In the genomic region with DNA sequence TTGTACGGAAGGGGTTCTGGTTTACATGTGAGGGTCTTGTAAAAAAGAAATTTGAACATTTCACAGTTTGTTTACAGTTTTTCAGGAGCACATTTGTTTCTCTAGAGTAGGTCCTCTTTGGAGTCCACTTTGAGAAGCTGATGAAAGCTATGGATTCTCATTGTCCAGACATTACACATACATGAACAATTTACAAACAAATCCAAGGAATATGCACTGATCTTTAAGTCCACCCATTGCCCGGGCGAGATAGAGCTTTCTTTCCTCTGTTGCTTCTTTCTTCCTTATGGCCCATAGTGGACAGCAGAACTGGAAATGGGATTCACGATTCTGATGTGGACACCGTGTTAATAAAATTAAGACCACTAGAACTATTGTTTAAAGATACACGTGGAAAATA, we compare ENCODE assay signal across 8 cellular contexts. TPM values are rescaled to one million over a fixed set of nuclear protein-coding genes. Genes with fewer than 3 reads are reported as not detected.
DNase-seq lines count a peak whose midpoint lies in the region; ATAC-seq and TF ChIP-seq lines count a peak whose summit lies in the region.

No MANE protein-coding gene starts in this region.

- H3K79me2 ChIP-seq in osteoblast (ENCODE audit: insufficient read depth, low read length) = peaks cover 68% of the 10 kb centered on the region

- H3K9me3 Mint-ChIP-seq in CD8-positive, alpha-beta T cell = no peaks in the 10 kb centered on the region
- H3K9me3 Mint-ChIP-seq in dendritic cell treated with granulocyte-macrophage colony-stimulating factor and Interleukin-4, amounts not matched to agents 40 ng/mL and 50 ng/mL, for 4 days = no peaks in the 10 kb centered on the region

- peaks cover 63% of the 10 kb centered on the region for H3K4me1 Mint-ChIP-seq in CD8-positive, alpha-beta T cell (ENCODE audit: low read depth)
- peaks cover 62% of the 10 kb centered on the region for H3K4me1 Mint-ChIP-seq in dendritic cell treated with granulocyte-macrophage colony-stimulating factor and Interleukin-4, amounts not matched to agents 40 ng/mL and 50 ng/mL, for 4 days (ENCODE audit: low read depth)

- TF ChIP-seq CTCF in CD8-positive, alpha-beta T cell (IDR thresholded peaks at IDR 0.05) = no peak
- TF ChIP-seq CTCF in LNCaP clone FGC (IDR thresholded peaks at IDR 0.05; ENCODE audit: control insufficient read depth, extremely low read depth, insufficient read depth) (no peak), osteoblast (IDR thresholded peaks at IDR 0.05; ENCODE audit: extremely low read depth, low read depth, low read length) (no peak)

- CTCF ChIA-PET in CD8-positive, alpha-beta T cell (lab: Charles Lee) = interaction anchor here (0.6 kb wide), 1 partner anchor 125 kb away, joined by 3 read pairs; no protein-coding TSS in a partner anchor

- peak overlapping the region; percentile 98 for H3K4me3 Mint-ChIP-seq in CD8-positive, alpha-beta T cell
- H3K4me3 Mint-ChIP-seq in dendritic cell treated with granulocyte-macrophage colony-stimulating factor and Interleukin-4, amounts not matched to agents 40 ng/mL and 50 ng/mL, for 4 days = peak overlapping the region; percentile 98

- H3K4me3 ChIP-seq in CD8-positive, alpha-beta T cell (ENCODE audit: low read depth, low read length) = peak overlapping the region; percentile 4
- peak overlapping the region; percentile 87 for H3K4me3 ChIP-seq in LNCaP clone FGC (ENCODE audit: low read depth, low read length)
- H3K4me3 ChIP-seq in osteoblast (ENCODE audit: insufficient read depth, low read length) = peak overlapping the region; percentile 67

- H3K4me1 ChIP-seq in CD8-positive, alpha-beta T cell (ENCODE audit: insufficient read depth, low read length) = peaks cover 47% of the 10 kb centered on the region
- peaks cover 19% of the 10 kb centered on the region for H3K4me1 ChIP-seq in osteoblast (ENCODE audit: insufficient read depth, low read length)

- POLR2A ChIA-PET in CD8-positive, alpha-beta T cell (lab: Charles Lee) = interaction anchor here (0.6 to 1.2 kb wide), 3 partner anchors 9 to 45 kb away, joined by 3 read pairs; no protein-coding TSS in a partner anchor

- H3K36me3 ChIP-seq in CD8-positive, alpha-beta T cell (ENCODE audit: insufficient read depth, low read length) = no peaks in the 10 kb centered on the region
- peaks cover 5% of the 10 kb centered on the region for H3K36me3 ChIP-seq in osteoblast (ENCODE audit: insufficient read depth, low read length)

- ATAC-seq in CD8-positive, alpha-beta T cell = no peak
- ATAC-seq in HG02840 (IDR thresholded peaks at IDR 0.05; ENCODE audit: low FRiP score, unreplicated experiment) = no peak
- ATAC-seq in HG03196 (IDR thresholded peaks at IDR 0.05; ENCODE audit: unreplicated experiment) = no peak
- ATAC-seq in GM18867 (IDR thresholded peaks at IDR 0.05; ENCODE audit: unreplicated experiment) = no peak

- peak overlapping the region; percentile 90 for H3K4me2 ChIP-seq in osteoblast (ENCODE audit: insufficient read depth, low read length)

- no peak for DNase-seq in CD8-positive, alpha-beta T cell
- DNase-seq in LNCaP clone FGC (ENCODE audit: low read depth) = no peak
- peak; percentile 77 for DNase-seq in osteoblast (ENCODE audit: insufficient read length, low spot score, missing footprints)
- no peak for DNase-seq in NCI-H446 treated with DMSO at 0.1 percent for 48 hours (lab: John Stamatoyannopoulos, UW)

- H3K36me3 Mint-ChIP-seq in CD8-positive, alpha-beta T cell = peaks cover 44% of the 10 kb centered on the region
- H3K36me3 Mint-ChIP-seq in dendritic cell treated with granulocyte-macrophage colony-stimulating factor and Interleukin-4, amounts not matched to agents 40 ng/mL and 50 ng/mL, for 4 days (ENCODE audit: low read depth) = peaks cover 47% of the 10 kb centered on the region

- no peaks in the 10 kb centered on the region for H3K27me3 Mint-ChIP-seq in CD8-positive, alpha-beta T cell (ENCODE audit: low read depth)
- H3K27me3 Mint-ChIP-seq in dendritic cell treated with granulocyte-macrophage colony-stimulating factor and Interleukin-4, amounts not matched to agents 40 ng/mL and 50 ng/mL, for 4 days = no peaks in the 10 kb centered on the region

- no peaks in the 10 kb centered on the region for H3K9me3 ChIP-seq in CD8-positive, alpha-beta T cell (ENCODE audit: low read length)
- H3K9me3 ChIP-seq in osteoblast (ENCODE audit: low read depth, low read length) = no peaks in the 10 kb centered on the region

- peaks cover 52% of the 10 kb centered on the region for H4K20me1 ChIP-seq in osteoblast (ENCODE audit: insufficient read depth, low read length)

- H3K27ac ChIP-seq in CD8-positive, alpha-beta T cell (ENCODE audit: low read depth, low read length) = no peak overlapping the region
- peak overlapping the region; percentile 40 for H3K27ac ChIP-seq in osteoblast (ENCODE audit: low read depth, low read length)

- intact Hi-C loops in CD8-positive, alpha-beta T cell (cut with DNase I, micrococcal nuclease) = loop anchor here (5.0 to 10.0 kb wide), 2 partner anchors 110 to 127 kb away; no protein-coding TSS in a partner anchor
- intact Hi-C loops in dendritic cell treated with granulocyte-macrophage colony-stimulating factor and Interleukin-4, amounts not matched to agents 40 ng/mL and 50 ng/mL, for 4 days (cut with micrococcal nuclease) = loop anchor here (5.0 kb wide), 2 partner anchors 45 to 50 kb away; no protein-coding TSS in a partner anchor

- H3K27ac Mint-ChIP-seq in CD8-positive, alpha-beta T cell = peak overlapping the region; percentile 84
- H3K27ac Mint-ChIP-seq in dendritic cell treated with granulocyte-macrophage colony-stimulating factor and Interleukin-4, amounts not matched to agents 40 ng/mL and 50 ng/mL, for 4 days = peak overlapping the region; percentile 97

- H2AFZ ChIP-seq in osteoblast (ENCODE audit: low read length) = no peak overlapping the region

- no peaks in the 10 kb centered on the region for H3K27me3 ChIP-seq in CD8-positive, alpha-beta T cell (ENCODE audit: insufficient read depth, low read length)
- no peaks in the 10 kb centered on the region for H3K27me3 ChIP-seq in osteoblast (ENCODE audit: insufficient read depth, low read length)

RNA-seq across cellular contexts. Expression of a gene that starts 1.9 kb away (rescaled TPM):
- total RNA-seq in CD8-positive, alpha-beta T cell = 10 to 100 TPM; 10.7 to 11.7 TPM
- total RNA-seq in osteoblast = 23.3 and 24.6 TPM in 2 replicates

RNA-seq across cellular contexts. Expression of a gene that starts 29.1 kb away (rescaled TPM):
- total RNA-seq in CD8-positive, alpha-beta T cell = not detected
- total RNA-seq in osteoblast = not detected in 2 replicates

RNA-seq across cellular contexts. Expression of a gene that starts 48.5 kb away (rescaled TPM):
- 10 to 100 TPM; 13.7 to 15.9 TPM for total RNA-seq in CD8-positive, alpha-beta T cell
- 19.7 and 21.0 TPM in 2 replicates for total RNA-seq in osteoblast

Comparison
In these comparisons a context has a peak if more than half of its experiments do, and no peak if none do; other contexts are left out.
1. H3K4me3 ChIP-seq: peak in every context shown above with its lines; median percentile 87 in LNCaP clone FGC; 67 in osteoblast; 4 in CD8-positive, alpha-beta T cell.